In the genomic region with DNA sequence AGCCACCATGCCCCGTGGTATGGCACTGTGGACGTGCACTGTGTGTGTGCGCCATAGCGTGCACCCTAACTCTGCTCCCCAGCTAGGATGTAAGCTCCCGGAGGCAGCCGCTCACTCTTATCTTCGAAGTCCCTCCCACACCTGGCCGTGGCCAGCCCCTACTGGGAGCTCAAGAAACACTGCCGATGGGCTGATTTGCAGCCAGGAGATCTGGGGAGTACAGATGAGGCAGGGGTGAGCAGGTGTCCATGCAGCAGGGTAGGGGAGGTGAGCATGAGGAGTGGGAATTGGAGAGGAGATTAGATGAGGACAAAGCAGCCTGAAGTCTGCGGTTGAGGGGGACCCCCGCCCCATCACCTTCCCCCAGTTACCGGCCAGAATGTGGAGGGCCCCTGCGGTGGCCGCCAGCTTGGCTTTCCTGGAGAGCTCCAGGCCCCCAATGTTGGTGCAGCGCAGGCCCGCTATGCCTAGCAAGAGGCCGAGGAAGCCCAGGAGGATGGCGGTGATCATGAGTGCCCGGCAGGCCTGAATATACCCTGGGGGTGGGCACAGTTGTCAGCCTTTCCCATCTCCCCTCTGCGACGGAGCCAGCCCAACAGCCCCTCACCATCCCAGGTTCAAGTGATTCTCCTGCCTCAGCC, we compare ENCODE assay signal across 2 cellular contexts.
TF ChIP-seq lines count a peak whose summit lies in the region.

No MANE protein-coding gene starts in this region.

TF ChIP-seq in SK-N-SH, 30 proteins besides CTCF, POLR2A, EP300 and RAD21:
- TF ChIP-seq GABPA (IDR thresholded peaks at IDR 0.05; ENCODE audit: low read depth), result no peak
- TF ChIP-seq CHD2 (IDR thresholded peaks at IDR 0.05; ENCODE audit: low read length, partially characterized antibody), result no peak
- no peak for TF ChIP-seq MXI1 (IDR thresholded peaks at IDR 0.05; ENCODE audit: low read depth, low read length)
- TF ChIP-seq FOXJ3 (CRISPR knock-in tag; IDR thresholded peaks at IDR 0.05), result no peak
- no peak for TF ChIP-seq SMC3 (IDR thresholded peaks at IDR 0.05; ENCODE audit: low read depth, low read length)
- TF ChIP-seq POLR2AphosphoS5 (IDR thresholded peaks at IDR 0.05; ENCODE audit: low read depth, low read length), result no peak
- TF ChIP-seq GATA2 (CRISPR knock-in tag; IDR thresholded peaks at IDR 0.05), result no peak
- TF ChIP-seq RFX5 (IDR thresholded peaks at IDR 0.05; ENCODE audit: low read length), result no peak
- no peak for TF ChIP-seq JUND (IDR thresholded peaks at IDR 0.05)
- TF ChIP-seq RCOR1 (IDR thresholded peaks at IDR 0.05; ENCODE audit: low read length), result no peak
- TF ChIP-seq, protein P1, sequence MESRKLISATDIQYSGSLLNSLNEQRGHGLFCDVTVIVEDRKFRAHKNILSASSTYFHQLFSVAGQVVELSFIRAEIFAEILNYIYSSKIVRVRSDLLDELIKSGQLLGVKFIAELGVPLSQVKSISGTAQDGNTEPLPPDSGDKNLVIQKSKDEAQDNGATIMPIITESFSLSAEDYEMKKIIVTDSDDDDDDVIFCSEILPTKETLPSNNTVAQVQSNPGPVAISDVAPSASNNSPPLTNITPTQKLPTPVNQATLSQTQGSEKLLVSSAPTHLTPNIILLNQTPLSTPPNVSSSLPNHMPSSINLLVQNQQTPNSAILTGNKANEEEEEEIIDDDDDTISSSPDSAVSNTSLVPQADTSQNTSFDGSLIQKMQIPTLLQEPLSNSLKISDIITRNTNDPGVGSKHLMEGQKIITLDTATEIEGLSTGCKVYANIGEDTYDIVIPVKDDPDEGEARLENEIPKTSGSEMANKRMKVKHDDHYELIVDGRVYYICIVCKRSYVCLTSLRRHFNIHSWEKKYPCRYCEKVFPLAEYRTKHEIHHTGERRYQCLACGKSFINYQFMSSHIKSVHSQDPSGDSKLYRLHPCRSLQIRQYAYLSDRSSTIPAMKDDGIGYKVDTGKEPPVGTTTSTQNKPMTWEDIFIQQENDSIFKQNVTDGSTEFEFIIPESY (IDR thresholded peaks at IDR 0.05; ENCODE audit: borderline replicate concordance, low read depth), result no peak
- no peak for TF ChIP-seq TEAD4 (IDR thresholded peaks at IDR 0.05; ENCODE audit: borderline replicate concordance, insufficient read depth)
- no peak for TF ChIP-seq YY1 (IDR thresholded peaks at IDR 0.05; ENCODE audit: low read depth)
- TF ChIP-seq SIN3A (IDR thresholded peaks at IDR 0.05; ENCODE audit: borderline replicate concordance, low read depth, low read length), result no peak

TF ChIP-seq in SK-N-SH treated with all-trans-retinoic acid at 6 μM for 48 hours, 23 proteins besides CTCF, POLR2A, EP300 and RAD21:
- TF ChIP-seq, protein P2, sequence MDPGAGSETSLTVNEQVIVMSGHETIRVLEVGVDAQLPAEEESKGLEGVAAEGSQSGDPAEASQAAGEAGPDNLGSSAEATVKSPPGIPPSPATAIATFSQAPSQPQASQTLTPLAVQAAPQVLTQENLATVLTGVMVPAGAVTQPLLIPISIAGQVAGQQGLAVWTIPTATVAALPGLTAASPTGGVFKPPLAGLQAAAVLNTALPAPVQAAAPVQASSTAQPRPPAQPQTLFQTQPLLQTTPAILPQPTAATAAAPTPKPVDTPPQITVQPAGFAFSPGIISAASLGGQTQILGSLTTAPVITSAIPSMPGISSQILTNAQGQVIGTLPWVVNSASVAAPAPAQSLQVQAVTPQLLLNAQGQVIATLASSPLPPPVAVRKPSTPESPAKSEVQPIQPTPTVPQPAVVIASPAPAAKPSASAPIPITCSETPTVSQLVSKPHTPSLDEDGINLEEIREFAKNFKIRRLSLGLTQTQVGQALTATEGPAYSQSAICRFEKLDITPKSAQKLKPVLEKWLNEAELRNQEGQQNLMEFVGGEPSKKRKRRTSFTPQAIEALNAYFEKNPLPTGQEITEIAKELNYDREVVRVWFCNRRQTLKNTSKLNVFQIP (CRISPR knock-in tag; IDR thresholded peaks at IDR 0.05; ENCODE audit: borderline replicate concordance, low read depth), result no peak
- TF ChIP-seq TOX (CRISPR knock-in tag; IDR thresholded peaks at IDR 0.05; ENCODE audit: borderline replicate concordance), result no peak
- no peak for TF ChIP-seq CSDC2 (CRISPR knock-in tag; IDR thresholded peaks at IDR 0.05)
- no peak for TF ChIP-seq GLIS3 (CRISPR knock-in tag; IDR thresholded peaks at IDR 0.05)
- no peak for TF ChIP-seq ESRRG (CRISPR knock-in tag; IDR thresholded peaks at IDR 0.05)
- TF ChIP-seq, protein P3, sequence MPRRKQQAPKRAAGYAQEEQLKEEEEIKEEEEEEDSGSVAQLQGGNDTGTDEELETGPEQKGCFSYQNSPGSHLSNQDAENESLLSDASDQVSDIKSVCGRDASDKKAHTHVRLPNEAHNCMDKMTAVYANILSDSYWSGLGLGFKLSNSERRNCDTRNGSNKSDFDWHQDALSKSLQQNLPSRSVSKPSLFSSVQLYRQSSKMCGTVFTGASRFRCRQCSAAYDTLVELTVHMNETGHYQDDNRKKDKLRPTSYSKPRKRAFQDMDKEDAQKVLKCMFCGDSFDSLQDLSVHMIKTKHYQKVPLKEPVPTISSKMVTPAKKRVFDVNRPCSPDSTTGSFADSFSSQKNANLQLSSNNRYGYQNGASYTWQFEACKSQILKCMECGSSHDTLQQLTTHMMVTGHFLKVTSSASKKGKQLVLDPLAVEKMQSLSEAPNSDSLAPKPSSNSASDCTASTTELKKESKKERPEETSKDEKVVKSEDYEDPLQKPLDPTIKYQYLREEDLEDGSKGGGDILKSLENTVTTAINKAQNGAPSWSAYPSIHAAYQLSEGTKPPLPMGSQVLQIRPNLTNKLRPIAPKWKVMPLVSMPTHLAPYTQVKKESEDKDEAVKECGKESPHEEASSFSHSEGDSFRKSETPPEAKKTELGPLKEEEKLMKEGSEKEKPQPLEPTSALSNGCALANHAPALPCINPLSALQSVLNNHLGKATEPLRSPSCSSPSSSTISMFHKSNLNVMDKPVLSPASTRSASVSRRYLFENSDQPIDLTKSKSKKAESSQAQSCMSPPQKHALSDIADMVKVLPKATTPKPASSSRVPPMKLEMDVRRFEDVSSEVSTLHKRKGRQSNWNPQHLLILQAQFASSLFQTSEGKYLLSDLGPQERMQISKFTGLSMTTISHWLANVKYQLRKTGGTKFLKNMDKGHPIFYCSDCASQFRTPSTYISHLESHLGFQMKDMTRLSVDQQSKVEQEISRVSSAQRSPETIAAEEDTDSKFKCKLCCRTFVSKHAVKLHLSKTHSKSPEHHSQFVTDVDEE (CRISPR knock-in tag; IDR thresholded peaks at IDR 0.05), result no peak
- TF ChIP-seq, protein P4, sequence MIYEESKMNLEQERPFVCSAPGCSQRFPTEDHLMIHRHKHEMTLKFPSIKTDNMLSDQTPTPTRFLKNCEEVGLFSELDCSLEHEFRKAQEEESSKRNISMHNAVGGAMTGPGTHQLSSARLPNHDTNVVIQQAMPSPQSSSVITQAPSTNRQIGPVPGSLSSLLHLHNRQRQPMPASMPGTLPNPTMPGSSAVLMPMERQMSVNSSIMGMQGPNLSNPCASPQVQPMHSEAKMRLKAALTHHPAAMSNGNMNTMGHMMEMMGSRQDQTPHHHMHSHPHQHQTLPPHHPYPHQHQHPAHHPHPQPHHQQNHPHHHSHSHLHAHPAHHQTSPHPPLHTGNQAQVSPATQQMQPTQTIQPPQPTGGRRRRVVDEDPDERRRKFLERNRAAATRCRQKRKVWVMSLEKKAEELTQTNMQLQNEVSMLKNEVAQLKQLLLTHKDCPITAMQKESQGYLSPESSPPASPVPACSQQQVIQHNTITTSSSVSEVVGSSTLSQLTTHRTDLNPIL (CRISPR knock-in tag; IDR thresholded peaks at IDR 0.05; ENCODE audit: low read depth), result no peak
- TF ChIP-seq ISL1 (CRISPR knock-in tag; IDR thresholded peaks at IDR 0.05), result no peak
- no peak for TF ChIP-seq ZNF8 (CRISPR knock-in tag; IDR thresholded peaks at IDR 0.05)
- TF ChIP-seq, protein P5, sequence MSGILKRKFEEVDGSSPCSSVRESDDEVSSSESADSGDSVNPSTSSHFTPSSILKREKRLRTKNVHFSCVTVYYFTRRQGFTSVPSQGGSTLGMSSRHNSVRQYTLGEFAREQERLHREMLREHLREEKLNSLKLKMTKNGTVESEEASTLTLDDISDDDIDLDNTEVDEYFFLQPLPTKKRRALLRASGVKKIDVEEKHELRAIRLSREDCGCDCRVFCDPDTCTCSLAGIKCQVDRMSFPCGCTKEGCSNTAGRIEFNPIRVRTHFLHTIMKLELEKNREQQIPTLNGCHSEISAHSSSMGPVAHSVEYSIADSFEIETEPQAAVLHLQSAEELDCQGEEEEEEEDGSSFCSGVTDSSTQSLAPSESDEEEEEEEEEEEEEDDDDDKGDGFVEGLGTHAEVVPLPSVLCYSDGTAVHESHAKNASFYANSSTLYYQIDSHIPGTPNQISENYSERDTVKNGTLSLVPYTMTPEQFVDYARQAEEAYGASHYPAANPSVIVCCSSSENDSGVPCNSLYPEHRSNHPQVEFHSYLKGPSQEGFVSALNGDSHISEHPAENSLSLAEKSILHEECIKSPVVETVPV (CRISPR knock-in tag; IDR thresholded peaks at IDR 0.05), result no peak
- TF ChIP-seq, protein P6, sequence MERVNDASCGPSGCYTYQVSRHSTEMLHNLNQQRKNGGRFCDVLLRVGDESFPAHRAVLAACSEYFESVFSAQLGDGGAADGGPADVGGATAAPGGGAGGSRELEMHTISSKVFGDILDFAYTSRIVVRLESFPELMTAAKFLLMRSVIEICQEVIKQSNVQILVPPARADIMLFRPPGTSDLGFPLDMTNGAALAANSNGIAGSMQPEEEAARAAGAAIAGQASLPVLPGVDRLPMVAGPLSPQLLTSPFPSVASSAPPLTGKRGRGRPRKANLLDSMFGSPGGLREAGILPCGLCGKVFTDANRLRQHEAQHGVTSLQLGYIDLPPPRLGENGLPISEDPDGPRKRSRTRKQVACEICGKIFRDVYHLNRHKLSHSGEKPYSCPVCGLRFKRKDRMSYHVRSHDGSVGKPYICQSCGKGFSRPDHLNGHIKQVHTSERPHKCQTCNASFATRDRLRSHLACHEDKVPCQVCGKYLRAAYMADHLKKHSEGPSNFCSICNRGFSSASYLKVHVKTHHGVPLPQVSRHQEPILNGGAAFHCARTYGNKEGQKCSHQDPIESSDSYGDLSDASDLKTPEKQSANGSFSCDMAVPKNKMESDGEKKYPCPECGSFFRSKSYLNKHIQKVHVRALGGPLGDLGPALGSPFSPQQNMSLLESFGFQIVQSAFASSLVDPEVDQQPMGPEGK (CRISPR knock-in tag; IDR thresholded peaks at IDR 0.05; ENCODE audit: borderline replicate concordance), result no peak
- no peak for TF ChIP-seq ZNF565 (CRISPR knock-in tag; conservative IDR thresholded peaks at IDR 0.05; ENCODE audit: low read depth)
- TF ChIP-seq ZFP30 (CRISPR knock-in tag; IDR thresholded peaks at IDR 0.05), result no peak
- no peak for TF ChIP-seq ARNTL (CRISPR knock-in tag; IDR thresholded peaks at IDR 0.05; ENCODE audit: borderline replicate concordance, low read depth)
- no peak for TF ChIP-seq BACH2 (CRISPR knock-in tag; IDR thresholded peaks at IDR 0.05; ENCODE audit: borderline replicate concordance)
- TF ChIP-seq ZNF70 (CRISPR knock-in tag; IDR thresholded peaks at IDR 0.05), result no peak
- TF ChIP-seq OSR1 (CRISPR knock-in tag; IDR thresholded peaks at IDR 0.05), result no peak
TF ChIP-seq in SK-N-SH treated with all-trans-retinoic acid at 6 μM for 48 hours: peak in this region for 0.
